Comparison of ENCODE assay signal across 8 cellular contexts in genomic region chr10:22251751-22252285, GRCh38. TPM values are rescaled to one million over a fixed set of nuclear protein-coding genes. Genes with fewer than 3 reads are reported as not detected.
DNase-seq lines count a peak whose midpoint lies in the region; ATAC-seq and TF ChIP-seq lines count a peak whose summit lies in the region.

No MANE protein-coding gene starts in this region.

- H3K9me3 ChIP-seq in neutrophil, result no peaks in the 10 kb centered on the region

- peak; percentile 42 for DNase-seq in ACHN
- peak; percentile 80 for DNase-seq in OCI-M1 (lab: John Stamatoyannopoulos, UW)
- DNase-seq in activated gamma-delta T cell treated with Interleukin-2 at 50 U/mL for 16 hours, result peak; percentile 49
- DNase-seq in globus pallidus (ENCODE audit: low spot score), result peak; percentile 84

- H3K4me1 ChIP-seq in neutrophil (ENCODE audit: control insufficient read depth in 1 of 2, insufficient read depth in 1 of 2, low read depth in 1 of 2, low read length in 1 of 2), result peaks cover 11 to 24% of the 10 kb centered on the region in 2 experiments

- ATAC-seq in GM18870 (IDR thresholded peaks at IDR 0.05; ENCODE audit: unreplicated experiment) (peak; percentile 52), HG03135 (IDR thresholded peaks at IDR 0.05; ENCODE audit: unreplicated experiment) (peak; percentile 39)

- TF ChIP-seq CTCF in neutrophil (IDR thresholded peaks at IDR 0.05), result no peak

- in situ Hi-C loops in ACHN (cut with HindIII; ENCODE audit: low pct_ligation_motif_present, low pct_unique_long_range_greater_than_20kb, low sequenced_read_pairs), result no loop called here

- peak overlapping the region; percentile 62 for H3K27ac ChIP-seq in neutrophil
- peak overlapping the region; percentile 96 for H3K27ac ChIP-seq in temporal lobe (ENCODE audit: low read depth, low read length)

- peak overlapping the region; percentile 79 to 96 for H3K4me3 ChIP-seq in neutrophil (ENCODE audit: low read depth in 1 of 2, low read length in 1 of 2)

- peaks cover 33% of the 10 kb centered on the region for H3K27me3 ChIP-seq in neutrophil

- H3K36me3 ChIP-seq in neutrophil, result no peaks in the 10 kb centered on the region

RNA-seq across cellular contexts. Expression of gene EBLN1, which starts 34.0 kb away (rescaled TPM):
- not detected for total RNA-seq in temporal lobe

Comparison
In these comparisons a context has a peak if more than half of its experiments do, and no peak if none do; other contexts are left out.
1. Peak in every context shown above with its lines: DNase-seq, ATAC-seq, H3K4me3 ChIP-seq and H3K27ac ChIP-seq.